Comparison of ENCODE assay signal across 29 cellular contexts in the genomic region with DNA sequence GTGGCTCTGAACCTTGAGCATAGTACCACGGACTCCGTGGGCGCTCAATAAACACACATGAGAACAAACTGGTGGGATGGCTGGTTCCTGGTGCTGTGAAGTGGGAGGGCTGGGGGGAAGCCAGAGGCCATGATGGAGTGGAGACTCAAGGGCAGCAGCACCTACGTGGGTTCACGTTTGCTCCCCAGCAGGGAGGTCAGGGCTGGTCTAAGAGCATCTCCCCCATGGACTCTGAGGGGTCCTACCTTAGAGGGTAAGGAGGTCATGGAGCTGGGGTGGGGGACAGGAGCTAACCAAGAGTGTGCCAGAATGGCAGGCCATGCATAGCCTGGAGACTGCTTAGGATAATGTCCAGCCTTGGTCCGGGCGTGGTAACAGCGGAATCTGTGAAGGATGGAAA.
"Had no signal": no experiment of that assay in that cellular context is flagged by ENCODE, and none has a peak within 500 bp of the region (broad histone marks: within the 10 kb centered on the region; RNA-seq: fewer than 3 reads in every experiment).

No MANE protein-coding gene starts in this region.

- H3K4me1 Mint-ChIP-seq: activated CD4-positive, alpha-beta T cell treated with anti-CD3 and anti-CD28 coated beads, Interleukin-2, amount 10 ng/mL, durations not matched to agents 7 days and 5 days; activated CD8-positive, alpha-beta memory T cell treated with anti-CD3 and anti-CD28 coated beads, Interleukin-2, amount 10 ng/mL, durations not matched to agents 7 days and 5 days; activated naive CD4-positive, alpha-beta T cell treated with anti-CD3 and anti-CD28 coated beads, Interleukin-2, amount 50 U/mL, for 24 hours; activated naive CD8-positive, alpha-beta T cell treated with anti-CD3 and anti-CD28 coated beads, Interleukin-2, amount 50 U/mL, for 24 hours had no signal

- H3K27ac ChIP-seq: breast epithelium, coronary artery, dorsolateral prefrontal cortex, gastroesophageal sphincter, hepatocyte, thyroid gland, upper lobe of left lung had no signal

- H3K4me1 ChIP-seq: breast epithelium, gastroesophageal sphincter, upper lobe of left lung had no signal

- H3K4me3 Mint-ChIP-seq: activated CD4-positive, alpha-beta T cell treated with anti-CD3 and anti-CD28 coated beads, Interleukin-2, amount 10 ng/mL, durations not matched to agents 7 days and 5 days; activated CD8-positive, alpha-beta memory T cell treated with anti-CD3 and anti-CD28 coated beads, Interleukin-2, amount 10 ng/mL, durations not matched to agents 7 days and 5 days; activated CD8-positive, alpha-beta T cell treated with anti-CD3 and anti-CD28 coated beads, Interleukin-2, amount 10 ng/mL, durations not matched to agents 7 days and 5 days; activated naive CD4-positive, alpha-beta T cell treated with anti-CD3 and anti-CD28 coated beads, Interleukin-2, amount 50 U/mL, for 24 hours; activated naive CD8-positive, alpha-beta T cell treated with anti-CD3 and anti-CD28 coated beads, Interleukin-2, amount 50 U/mL, for 24 hours; effector memory CD8-positive, alpha-beta T cell; nephron; stimulated activated naive CD8-positive, alpha-beta T cell treated with anti-CD3 and anti-CD28 coated beads, Interleukin-15, Interleukin-2, amounts not matched to agents 100 ng/mL and 50 ng/mL, for 24 hours had no signal

- H3K27me3 ChIP-seq: breast epithelium, dorsolateral prefrontal cortex, thyroid gland, upper lobe of left lung had no signal

- ATAC-seq: activated CD8-positive, alpha-beta memory T cell treated with anti-CD3 and anti-CD28 coated beads, Interleukin-2, amount 10 ng/mL, durations not matched to agents 7 days and 5 days; activated CD8-positive, alpha-beta T cell treated with anti-CD3 and anti-CD28 coated beads, Interleukin-2, amount 10 ng/mL, durations not matched to agents 7 days and 5 days; activated naive CD8-positive, alpha-beta T cell treated with anti-CD3 and anti-CD28 coated beads, Interleukin-2, amount 50 U/mL, for 24 hours; effector memory CD8-positive, alpha-beta T cell; gastroesophageal sphincter; left ventricle myocardium superior; mucosa of descending colon; right cardiac atrium had no signal

- H3K9me3 Mint-ChIP-seq: activated CD4-positive, alpha-beta T cell treated with anti-CD3 and anti-CD28 coated beads, Interleukin-2, amount 10 ng/mL, durations not matched to agents 7 days and 5 days; activated naive CD4-positive, alpha-beta T cell treated with anti-CD3 and anti-CD28 coated beads, Interleukin-2, amount 50 U/mL, for 24 hours; activated naive CD8-positive, alpha-beta T cell treated with anti-CD3 and anti-CD28 coated beads, Interleukin-2, amount 50 U/mL, for 24 hours; activated T-helper 2 cell treated with anti-CD3 and anti-CD28 coated beads, Interferon-gamma antibody, Interleukin-2, Interleukin-4, amounts not matched to agents 10 μg/mL and 5 μg/mL and 100 μg/mL, durations not matched to agents 14 hours and 24 hours and 36 hours; effector memory CD8-positive, alpha-beta T cell; nephron; stimulated activated naive CD8-positive, alpha-beta T cell treated with anti-CD3 and anti-CD28 coated beads, Interleukin-15, Interleukin-2, amounts not matched to agents 100 ng/mL and 50 ng/mL, for 24 hours had no signal

- H3K36me3 Mint-ChIP-seq: activated CD8-positive, alpha-beta memory T cell treated with anti-CD3 and anti-CD28 coated beads, Interleukin-2, amount 10 ng/mL, durations not matched to agents 7 days and 5 days; activated naive CD4-positive, alpha-beta T cell treated with anti-CD3 and anti-CD28 coated beads, Interleukin-2, amount 50 U/mL, for 24 hours had no signal

- DNase-seq: activated CD4-positive, alpha-beta T cell treated with anti-CD3 and anti-CD28 coated beads, Interleukin-2, amount 10 ng/mL, durations not matched to agents 7 days and 5 days; activated CD4-positive, CD25-positive, alpha-beta regulatory T cell treated with anti-CD3 and anti-CD28 coated beads, Interleukin-2, amount 50 U/mL, for 72 hours; activated CD8-positive, alpha-beta memory T cell treated with anti-CD3 and anti-CD28 coated beads, Interleukin-2, amount 10 ng/mL, durations not matched to agents 7 days and 5 days; activated CD8-positive, alpha-beta T cell treated with anti-CD3 and anti-CD28 coated beads, Interleukin-2, amount 10 ng/mL, durations not matched to agents 7 days and 5 days; activated naive CD8-positive, alpha-beta T cell treated with anti-CD3 and anti-CD28 coated beads, Interleukin-2, amount 50 U/mL, for 24 hours; activated T-cell treated with anti-CD3 and anti-CD28 coated beads, Interleukin-2, amount 50 U/mL, for 48 hours; amygdala; effector memory CD8-positive, alpha-beta T cell; erythroblast; islet precursor cell; left ventricle myocardium superior; mucosa of descending colon; nucleus accumbens; right cardiac atrium; stimulated activated CD4-positive, alpha-beta T cell treated with anti-CD3 and anti-CD28 coated beads, Interleukin-12 subunit alpha, Interleukin-12 subunit beta, amount 100 ng/mL, for 4 hours; stimulated activated CD4-positive, alpha-beta T cell treated with anti-CD3 and anti-CD28 coated beads, Interleukin-4, amount 100 ng/mL, for 1 hour; substantia nigra; T-helper 2 cell; thyroid gland; upper lobe of left lung had no signal

- H3K9me3 ChIP-seq: breast epithelium, gastroesophageal sphincter, mucosa of descending colon, thyroid gland, upper lobe of left lung had no signal

- H3K4me3 ChIP-seq: breast epithelium, coronary artery, dorsolateral prefrontal cortex, gastroesophageal sphincter, hepatocyte, mucosa of descending colon, thyroid gland, upper lobe of left lung had no signal

- H3K27ac Mint-ChIP-seq: activated CD4-positive, alpha-beta T cell treated with anti-CD3 and anti-CD28 coated beads, Interleukin-2, amount 10 ng/mL, durations not matched to agents 7 days and 5 days; activated CD8-positive, alpha-beta memory T cell treated with anti-CD3 and anti-CD28 coated beads, Interleukin-2, amount 10 ng/mL, durations not matched to agents 7 days and 5 days; activated CD8-positive, alpha-beta T cell treated with anti-CD3 and anti-CD28 coated beads, Interleukin-2, amount 10 ng/mL, durations not matched to agents 7 days and 5 days; activated naive CD4-positive, alpha-beta T cell treated with anti-CD3 and anti-CD28 coated beads, Interleukin-2, amount 50 U/mL, for 24 hours; activated naive CD8-positive, alpha-beta T cell treated with anti-CD3 and anti-CD28 coated beads, Interleukin-2, amount 50 U/mL, for 24 hours; activated T-helper 2 cell treated with anti-CD3 and anti-CD28 coated beads, Interferon-gamma antibody, Interleukin-2, Interleukin-4, amounts not matched to agents 10 μg/mL and 5 μg/mL and 100 μg/mL, durations not matched to agents 14 hours and 24 hours and 36 hours; effector memory CD8-positive, alpha-beta T cell; nephron; stimulated activated naive CD8-positive, alpha-beta T cell treated with anti-CD3 and anti-CD28 coated beads, Interleukin-15, Interleukin-2, amounts not matched to agents 100 ng/mL and 50 ng/mL, for 24 hours had no signal

- H3K36me3 ChIP-seq: breast epithelium, gastroesophageal sphincter, thyroid gland, upper lobe of left lung had no signal

- H3K27me3 Mint-ChIP-seq: activated naive CD8-positive, alpha-beta T cell treated with anti-CD3 and anti-CD28 coated beads, Interleukin-2, amount 50 U/mL, for 24 hours; stimulated activated naive CD8-positive, alpha-beta T cell treated with anti-CD3 and anti-CD28 coated beads, Interleukin-15, Interleukin-2, amounts not matched to agents 100 ng/mL and 50 ng/mL, for 24 hours had no signal
